In genomic region chr7:7970113-7970619, GRCh38 we compare ENCODE assay signal across 8 cellular contexts. TPM values are rescaled to one million over a fixed set of nuclear protein-coding genes. Genes with fewer than 3 reads are reported as not detected.
DNase-seq lines count a peak whose midpoint lies in the region; FAIRE-seq and TF ChIP-seq lines count a peak whose summit lies in the region.

No MANE protein-coding gene starts in this region.

- BruUV-seq in Calu3 (replicated peaks; lab: Mats Ljungman, UMichigan), result no TSS peak

- TF ChIP-seq POLR2A in GM12891 (IDR thresholded peaks at IDR 0.05; ENCODE audit: low read depth, low read length) (no peak), erythroblast (IDR thresholded peaks at IDR 0.05; ENCODE audit: low read length) (peak; percentile 6)

- no peaks in the 10 kb centered on the region for H3K27me3 Mint-ChIP-seq in Calu3 (ENCODE audit: unreplicated experiment)
- peaks cover 2% of the 10 kb centered on the region for H3K27me3 Mint-ChIP-seq in endothelial cell (ENCODE audit: unreplicated experiment)

- H3K27ac Mint-ChIP-seq in Calu3 (ENCODE audit: unreplicated experiment) (no peak overlapping the region), endothelial cell (ENCODE audit: unreplicated experiment) (no peak overlapping the region)

- FAIRE-seq in GM12891 (lab: Jason Lieb, UNC), result no peak

- H3K4me3 ChIP-seq in retinal pigment epithelial cell (ENCODE audit: low read length), result peak overlapping the region; percentile 78

- H3K4me3 Mint-ChIP-seq in Calu3 (ENCODE audit: low read depth, unreplicated experiment) (no peak overlapping the region), endothelial cell (ENCODE audit: unreplicated experiment) (no peak overlapping the region)

- TF ChIP-seq CTCF in retinal pigment epithelial cell (conservative IDR thresholded peaks at IDR 0.05; ENCODE audit: low read depth, low read length) (no peak), Calu3 (IDR thresholded peaks at IDR 0.05; ENCODE audit: unreplicated experiment) (no peak), endothelial cell (IDR thresholded peaks at IDR 0.05; ENCODE audit: unreplicated experiment) (no peak)

- H3K9me3 Mint-ChIP-seq in Calu3 (ENCODE audit: low read depth, unreplicated experiment) (no peaks in the 10 kb centered on the region), endothelial cell (ENCODE audit: unreplicated experiment) (no peaks in the 10 kb centered on the region)

- H3K4me1 Mint-ChIP-seq in Calu3 (ENCODE audit: low read depth, unreplicated experiment), result no peaks in the 10 kb centered on the region
- H3K4me1 Mint-ChIP-seq in endothelial cell (ENCODE audit: unreplicated experiment), result peaks cover 7% of the 10 kb centered on the region

- CTCF ChIA-PET in Calu3 (lab: Charles Lee), result interaction anchor here (0.6 to 2.4 kb wide), 9 partner anchors 9 to 396 kb away, joined by 3 to 10 read pairs (median 4); no protein-coding TSS in a partner anchor

- intact Hi-C loops in Calu3 (cut with micrococcal nuclease; ENCODE audit: unreplicated experiment), result loop anchor here (2.0 to 5.0 kb wide), 4 partner anchors 67 to 289 kb away; no protein-coding TSS in a partner anchor

- no peak for DNase-seq in GM12891 (ENCODE audit: insufficient read length, low spot score)
- DNase-seq in NCI-H748 (lab: John Stamatoyannopoulos, UW; ENCODE audit: unreplicated experiment), result peak; percentile 58
- DNase-seq in erythroblast (lab: John Stamatoyannopoulos, UW), result no peak
- DNase-seq in retinal pigment epithelial cell (ENCODE audit: low read depth), result no peak
- no peak for DNase-seq in Calu3
- no peak for DNase-seq in CD1c-positive myeloid dendritic cell (ENCODE audit: extremely low spot score)
- DNase-seq in endothelial cell (ENCODE audit: low spot score), result no peak
- no peak for DNase-seq in COR-L47 (lab: John Stamatoyannopoulos, UW)

- H3K36me3 Mint-ChIP-seq in Calu3 (ENCODE audit: insufficient read depth, unreplicated experiment), result no peaks in the 10 kb centered on the region
- no peaks in the 10 kb centered on the region for H3K36me3 Mint-ChIP-seq in endothelial cell (ENCODE audit: low read depth, unreplicated experiment)

TF ChIP-seq in GM12891, 5 proteins besides CTCF, POLR2A, EP300 and RAD21:
- TF ChIP-seq TAF1 (IDR thresholded peaks at IDR 0.05; ENCODE audit: low read depth, low read length) (no peak), POLR2AphosphoS5 (IDR thresholded peaks at IDR 0.05; ENCODE audit: low read depth, low read length) (0 out of 2 replicates have a peak, but pooled peaks have one; percentile 5)
TF ChIP-seq in GM12891: peak in this region for 1.

RNA-seq across cellular contexts. Expression of gene GLCCI1, which starts 1.6 kb away (rescaled TPM):
- polyA plus RNA-seq in GM12891 (2012; ENCODE audit: low read depth, missing spikeins), result 24.1 TPM
- total RNA-seq in Calu3 (2022) (10.1 and 12.9 TPM in 2 replicates), endothelial cell (ENCODE audit: unreplicated experiment) (13.8 TPM)
